6 cellular contexts compared by ENCODE assay signal in genomic region chr19:799076-799881, GRCh38. TPM values are rescaled to one million over a fixed set of nuclear protein-coding genes. Genes with fewer than 3 reads are reported as not detected.
A peak's percentile ranks its signal among the peaks of the same experiment; 100 is the strongest.
DNase-seq lines count a peak whose midpoint lies in the region; ATAC-seq, FAIRE-seq and TF ChIP-seq lines count a peak whose summit lies in the region.

No MANE protein-coding gene starts in this region.

- H3K9me1 ChIP-seq in keratinocyte (ENCODE audit: control insufficient read depth, extremely low read depth, insufficient read depth, low read length), result no peaks in the 10 kb centered on the region

- H3K27me3 ChIP-seq in H7 (ENCODE audit: control insufficient read depth, insufficient read depth, low read length) (no peaks in the 10 kb centered on the region), WERI-Rb-1 (ENCODE audit: insufficient read depth, low read depth, severe bottlenecking) (no peaks in the 10 kb centered on the region), keratinocyte (ENCODE audit: control insufficient read depth, extremely low read depth, insufficient read depth, low read length) (no peaks in the 10 kb centered on the region)

- peaks cover 58% of the 10 kb centered on the region for H4K20me1 ChIP-seq in keratinocyte (ENCODE audit: control insufficient read depth, extremely low read depth, insufficient read depth, low read length)

- peaks cover 64% of the 10 kb centered on the region for H3K79me2 ChIP-seq in keratinocyte (ENCODE audit: control insufficient read depth, insufficient read depth, low read length)

- no peak for ATAC-seq in GM21381 (IDR thresholded peaks at IDR 0.05; ENCODE audit: unreplicated experiment)
- no peak for ATAC-seq in GM21390 (IDR thresholded peaks at IDR 0.05; ENCODE audit: unreplicated experiment)

- dilution Hi-C loops in keratinocyte (cut with MboI; ENCODE audit: extremely low pct_ligation_motif_present, low sequenced_read_pairs), result no loop called here

- TF ChIP-seq CTCF in WERI-Rb-1 (IDR thresholded peaks at IDR 0.05; ENCODE audit: low read depth, low read length), result peak; percentile 46
- peak in 2 of 3 experiments; percentile 22 to 48 for TF ChIP-seq CTCF in keratinocyte (optimal IDR thresholded peaks at IDR 0.05 in 1 of 3, IDR thresholded peaks at IDR 0.05 in 1 of 3, conservative IDR thresholded peaks at IDR 0.05 in 1 of 3; ENCODE audit: extremely low read depth in 1 of 3, insufficient read depth in 2 of 3, low read length in 3 of 3)

- H3K4me3 ChIP-seq in H7 (ENCODE audit: insufficient read depth, low read depth, low read length) (peak overlapping the region; percentile 90), WERI-Rb-1 (ENCODE audit: low read depth, low read length) (peak overlapping the region; percentile 63), keratinocyte (ENCODE audit: control insufficient read depth in 2 of 3, extremely low read depth in 1 of 3, insufficient read depth in 2 of 3, low read depth in 1 of 3, low read length in 3 of 3) (peak overlapping the region; percentile 83 to 99 (median 91))

- no peak for FAIRE-seq in keratinocyte (lab: Jason Lieb, UNC)

- H3K27ac ChIP-seq in WERI-Rb-1 (peak overlapping the region; percentile 95), keratinocyte (ENCODE audit: control insufficient read depth, insufficient read depth, low read length) (peak overlapping the region; percentile 67)

- H3K4me2 ChIP-seq in keratinocyte (ENCODE audit: control insufficient read depth, extremely low read depth, insufficient read depth, low read depth, low read length), result peak overlapping the region; percentile 96

- H3K36me3 ChIP-seq in H7 (replicated peaks; ENCODE audit: control insufficient read depth, insufficient read depth, low read length), result peaks cover 29% of the 10 kb centered on the region
- peaks cover 63% of the 10 kb centered on the region for H3K36me3 ChIP-seq in WERI-Rb-1
- peaks cover 20 to 52% of the 10 kb centered on the region in 2 experiments for H3K36me3 ChIP-seq in keratinocyte (ENCODE audit: control insufficient read depth in 2 of 2, extremely low read depth in 1 of 2, insufficient read depth in 2 of 2, low read length in 2 of 2)

- no peak overlapping the region for H2AFZ ChIP-seq in keratinocyte (ENCODE audit: control insufficient read depth, low read length)

- H3K9ac ChIP-seq in keratinocyte (ENCODE audit: control insufficient read depth, extremely low read depth, insufficient read depth, low read length), result peak overlapping the region; percentile 91

- H3K4me1 ChIP-seq in keratinocyte (ENCODE audit: control insufficient read depth, extremely low read depth, insufficient read depth, low read length), result peaks cover 32% of the 10 kb centered on the region

- no peaks in the 10 kb centered on the region for H3K9me3 ChIP-seq in WERI-Rb-1 (ENCODE audit: severe bottlenecking)
- no peaks in the 10 kb centered on the region for H3K9me3 ChIP-seq in keratinocyte (ENCODE audit: control insufficient read depth, low read depth, low read length)

- DNase-seq in H7 (peak; percentile 86), WERI-Rb-1 (no peak), keratinocyte (ENCODE audit: low read depth, low spot score) (no peak), OCI-M2 (lab: John Stamatoyannopoulos, UW; ENCODE audit: unreplicated experiment) (no peak)

RNA-seq across cellular contexts. Expression of gene PTBP1, which starts 2.0 kb away (rescaled TPM):
- total RNA-seq in H7 (2014; rRNA removed; shearing (Covaris generic)), result 460 and 481 TPM in 2 replicates
- polyA plus RNA-seq in keratinocyte, result 117 to 180 TPM (median 130 TPM) in 3 replicates
- polyA plus RNA-seq in keratinocyte (2011; ENCODE audit: low read depth), result 145 TPM
- 112 and 148 TPM in 2 replicates for polyA plus RNA-seq in keratinocyte (2011; cell fraction: cytosol; rRNA removed)
- polyA plus RNA-seq in keratinocyte (2011; cell fraction: nucleus; rRNA removed), result 151 and 213 TPM in 2 replicates
- polyA plus RNA-seq in keratinocyte (2012; ENCODE audit: low replicate concordance), result 154 and 321 TPM in 2 replicates
- polyA minus RNA-seq in keratinocyte, result 183 to 411 TPM (median 209 TPM) in 3 replicates
- 242 TPM for polyA minus RNA-seq in keratinocyte (2011; cell fraction: cytosol; rRNA and poly(A)+ RNA removed)
- polyA minus RNA-seq in keratinocyte (2011; cell fraction: nucleus; rRNA and poly(A)+ RNA removed), result 164 and 177 TPM in 2 replicates

RNA-seq across cellular contexts. Expression of gene PLPPR3, which starts 22.5 kb away (rescaled TPM):
- total RNA-seq in H7 (2014; rRNA removed; shearing (Covaris generic)), result 52.0 and 53.8 TPM in 2 replicates
- 0.02 to 0.08 TPM in 2 of 3 replicates, not detected in the other for polyA plus RNA-seq in keratinocyte
- not detected for polyA plus RNA-seq in keratinocyte (2011; ENCODE audit: low read depth)
- 0.04 and 0.05 TPM in 2 replicates for polyA plus RNA-seq in keratinocyte (2011; cell fraction: cytosol; rRNA removed)
- 0.09 and 0.10 TPM in 2 replicates for polyA plus RNA-seq in keratinocyte (2011; cell fraction: nucleus; rRNA removed)
- polyA plus RNA-seq in keratinocyte (2012; ENCODE audit: low replicate concordance), result not detected in 2 replicates
- not detected in 3 replicates for polyA minus RNA-seq in keratinocyte
- not detected for polyA minus RNA-seq in keratinocyte (2011; cell fraction: cytosol; rRNA and poly(A)+ RNA removed)
- 0.31 TPM in 1 of 2 replicates, not detected in the other for polyA minus RNA-seq in keratinocyte (2011; cell fraction: nucleus; rRNA and poly(A)+ RNA removed)

RNA-seq across cellular contexts. Expression of gene AZU1, which starts 28.4 kb away (rescaled TPM):
- 0.85 and 1.3 TPM in 2 replicates for total RNA-seq in H7 (2014; rRNA removed; shearing (Covaris generic))
- polyA plus RNA-seq in keratinocyte, result not detected in 3 replicates
- polyA plus RNA-seq in keratinocyte (2011; ENCODE audit: low read depth), result not detected
- polyA plus RNA-seq in keratinocyte (2011; cell fraction: cytosol; rRNA removed), result not detected in 2 replicates
- not detected in 2 replicates for polyA plus RNA-seq in keratinocyte (2011; cell fraction: nucleus; rRNA removed)
- polyA plus RNA-seq in keratinocyte (2012; ENCODE audit: low replicate concordance), result not detected in 2 replicates
- not detected in 3 replicates for polyA minus RNA-seq in keratinocyte
- not detected for polyA minus RNA-seq in keratinocyte (2011; cell fraction: cytosol; rRNA and poly(A)+ RNA removed)
- polyA minus RNA-seq in keratinocyte (2011; cell fraction: nucleus; rRNA and poly(A)+ RNA removed), result not detected in 2 replicates

RNA-seq across cellular contexts. Expression of gene PRTN3, which starts 41.5 kb away (rescaled TPM):
- 0.66 TPM in 1 of 2 replicates, not detected in the other for total RNA-seq in H7 (2014; rRNA removed; shearing (Covaris generic))
- not detected in 3 replicates for polyA plus RNA-seq in keratinocyte
- polyA plus RNA-seq in keratinocyte (2011; ENCODE audit: low read depth), result not detected
- polyA plus RNA-seq in keratinocyte (2011; cell fraction: cytosol; rRNA removed), result not detected in 2 replicates
- not detected in 2 replicates for polyA plus RNA-seq in keratinocyte (2011; cell fraction: nucleus; rRNA removed)
- not detected in 2 replicates for polyA plus RNA-seq in keratinocyte (2012; ENCODE audit: low replicate concordance)
- not detected in 3 replicates for polyA minus RNA-seq in keratinocyte
- polyA minus RNA-seq in keratinocyte (2011; cell fraction: cytosol; rRNA and poly(A)+ RNA removed), result not detected
- not detected in 2 replicates for polyA minus RNA-seq in keratinocyte (2011; cell fraction: nucleus; rRNA and poly(A)+ RNA removed)

RNA-seq across cellular contexts. Expression of gene MISP, which starts 48.4 kb away (rescaled TPM):
- total RNA-seq in H7 (2014; rRNA removed; shearing (Covaris generic)), result 0.11 and 0.31 TPM in 2 replicates
- polyA plus RNA-seq in keratinocyte, result 17.5 to 25.4 TPM (median 25.0 TPM) in 3 replicates
- polyA plus RNA-seq in keratinocyte (2011; ENCODE audit: low read depth), result 15.4 TPM
- polyA plus RNA-seq in keratinocyte (2011; cell fraction: cytosol; rRNA removed), result 24.5 and 41.2 TPM in 2 replicates
- polyA plus RNA-seq in keratinocyte (2011; cell fraction: nucleus; rRNA removed), result 37.6 and 46.5 TPM in 2 replicates
- 13.0 and 45.7 TPM in 2 replicates for polyA plus RNA-seq in keratinocyte (2012; ENCODE audit: low replicate concordance)
- polyA minus RNA-seq in keratinocyte, result 19.1 to 34.8 TPM (median 22.0 TPM) in 3 replicates
- 76.2 TPM for polyA minus RNA-seq in keratinocyte (2011; cell fraction: cytosol; rRNA and poly(A)+ RNA removed)
- polyA minus RNA-seq in keratinocyte (2011; cell fraction: nucleus; rRNA and poly(A)+ RNA removed), result 35.4 and 39.8 TPM in 2 replicates
